In the genomic region with DNA sequence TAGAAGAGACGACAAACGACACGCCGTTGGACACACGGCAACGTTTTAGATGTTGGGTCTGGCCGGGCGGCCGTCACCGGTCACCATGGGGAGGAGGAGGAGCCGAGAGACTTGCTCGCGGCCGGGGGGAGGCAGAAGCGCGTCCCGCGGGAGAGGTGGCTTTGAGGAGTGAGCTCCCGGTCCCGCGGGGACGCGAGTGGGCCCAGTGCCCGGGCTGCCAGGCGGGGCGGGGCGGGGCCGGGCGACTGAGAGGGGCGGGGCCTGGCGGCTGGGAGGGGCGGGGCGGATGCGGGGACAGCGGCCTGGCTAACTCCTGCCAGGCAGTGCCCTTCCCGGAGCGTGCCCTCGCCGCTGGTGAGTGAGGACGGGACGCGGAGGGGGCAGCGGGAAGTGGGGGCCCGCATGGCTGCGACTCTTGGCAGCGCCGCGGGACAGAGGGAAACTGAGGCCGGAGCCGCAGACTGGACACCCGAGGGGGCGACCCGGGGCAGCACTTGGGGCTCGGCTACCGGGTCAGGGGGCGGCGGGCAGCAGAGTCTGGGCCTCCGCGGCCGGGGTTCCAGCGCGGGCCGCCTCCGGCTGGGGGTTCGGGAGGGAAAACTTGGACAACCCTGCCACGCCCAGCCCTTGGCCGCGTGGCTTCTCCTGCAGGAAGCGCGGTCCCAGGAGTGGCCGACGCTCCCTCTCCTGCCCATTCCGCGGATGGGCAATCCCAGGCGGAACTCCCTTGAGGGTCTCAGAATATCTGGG, we compare ENCODE assay signal across 8 cellular contexts. TPM values are rescaled to one million over a fixed set of nuclear protein-coding genes. Genes with fewer than 3 reads are reported as not detected.
DNase-seq lines count a peak whose midpoint lies in the region; ATAC-seq and TF ChIP-seq lines count a peak whose summit lies in the region.

A gene (plus strand): TSS at position 309 of the 750 bp plus-strand sequence. CDS start 7,680 bp downstream, outside the sequence.

- ATAC-seq in left lung, result peak; percentile 86
- ATAC-seq in GM18868 (IDR thresholded peaks at IDR 0.05; ENCODE audit: unreplicated experiment), result no peak
- ATAC-seq in HG02610 (IDR thresholded peaks at IDR 0.05; ENCODE audit: unreplicated experiment), result no peak

- TF ChIP-seq CTCF in left lung (IDR thresholded peaks at IDR 0.05), result no peak

- intact Hi-C loops in left lung (cut with DNase I), result no loop called here

- H3K27me3 ChIP-seq in left lung, result no peaks in the 10 kb centered on the region

- peak within 1 kb of the TSS; percentile 64 to 97 for H3K4me3 ChIP-seq in left lung

- peaks cover 0 to 14% of the 10 kb centered on the region in 2 donors for H3K36me3 ChIP-seq in left lung

- H3K9me3 ChIP-seq in left lung, result no peaks in the 10 kb centered on the region

- DNase-seq in ELR (ENCODE audit: low read depth) (peak; percentile 68), M059J (ENCODE audit: low read depth) (peak; percentile 30), dermis microvascular lymphatic vessel endothelial cell (ENCODE audit: low read depth in 2 of 2) (peak in 1 of 2 donors; percentile 60), left lung (peak; percentile 83 to 95)
- peak; percentile 29 to 39 for DNase-seq in activated CD4-positive, alpha-beta T cell treated with anti-CD3 and anti-CD28 coated beads, Interleukin-2, amount 50 U/mL, for 24 hours (ENCODE audit: low read depth in 1 of 2, low spot score in 1 of 2)
- peak; percentile 44 for DNase-seq in stimulated activated CD4-positive, alpha-beta T cell treated with anti-CD3 and anti-CD28 coated beads, Interleukin-1b, Interleukin-23, amount 100 ng/mL, for 48 hours

- H3K4me1 ChIP-seq in left lung, result peaks cover 0 to 79% of the 10 kb centered on the region in 2 donors

- peak within 1 kb of the TSS; percentile 77 to 95 for H3K27ac ChIP-seq in left lung

RNA-seq across cellular contexts. Expression of the gene that starts here (rescaled TPM):
- total RNA-seq in M059J (2014; rRNA removed; shearing (Covaris generic)), result 177 and 194 TPM in 2 replicates
- 295 and 296 TPM in 2 replicates for total RNA-seq in dermis microvascular lymphatic vessel endothelial cell
- total RNA-seq in left lung, result 100 to 1,000 TPM; 195 to 276 TPM
